Comparison of ENCODE assay signal across 12 cellular contexts in genomic region chr2:200380139-200380561, GRCh38.
DNase-seq lines count a peak whose midpoint lies in the region; ATAC-seq and TF ChIP-seq lines count a peak whose summit lies in the region.
"Had no signal": no experiment of that assay in that cellular context is flagged by ENCODE, and none has a peak within 500 bp of the region (broad histone marks: within the 10 kb centered on the region; RNA-seq: fewer than 3 reads in every experiment).

No MANE protein-coding gene starts in this region.

- no peak overlapping the region for H3K14ac ChIP-seq in mesenchymal stem cell (ENCODE audit: low read length in 2 of 2)

- no peak for TF ChIP-seq CTCF in ovary (IDR thresholded peaks at IDR 0.05)

- H3K9ac ChIP-seq in BLaER1 treated with 17β-estradiol and CSF1 and Interleukin-3, amounts not matched to agents 10 nM and 100 nM: no peak overlapping the region
- H3K9ac ChIP-seq in Karpas-422 (ENCODE audit: low read length) (no peak overlapping the region), mesenchymal stem cell (ENCODE audit: low read length) (no peak overlapping the region)

- no peaks in the 10 kb centered on the region for H3K27me3 ChIP-seq in BLaER1 treated with 17β-estradiol and CSF1 and Interleukin-3, amounts not matched to agents 10 nM and 100 nM
- no peaks in the 10 kb centered on the region for H3K27me3 ChIP-seq in Karpas-422 (ENCODE audit: low read length)
- no peaks in the 10 kb centered on the region for H3K27me3 ChIP-seq in mesenchymal stem cell (ENCODE audit: control insufficient read depth in 1 of 2, insufficient read depth in 1 of 2, low read length in 2 of 2)
- no peaks in the 10 kb centered on the region for H3K27me3 ChIP-seq in ovary
- H3K27me3 ChIP-seq: SJCRH30, testis had no signal

- no peak overlapping the region for H2BK5ac ChIP-seq in mesenchymal stem cell (ENCODE audit: low read depth, low read length, poor library complexity, severe bottlenecking)

- H2AK5ac ChIP-seq in mesenchymal stem cell (ENCODE audit: low read length, severe bottlenecking): peak overlapping the region; percentile 76

- peaks cover 13% of the 10 kb centered on the region for H3K79me1 ChIP-seq in mesenchymal stem cell (replicated peaks; ENCODE audit: low read length, poor library complexity, severe bottlenecking)

- peak overlapping the region in 1 of 11 experiments; percentile 12; a peak in 1 of 22 replicates for H3K27ac ChIP-seq in BLaER1 treated with 17β-estradiol and CSF1 and Interleukin-3, amounts not matched to agents 10 nM and 100 nM
- H3K27ac ChIP-seq in Karpas-422 (ENCODE audit: low read length) (no peak overlapping the region), mesenchymal stem cell (ENCODE audit: low read length, poor library complexity, severe bottlenecking) (peak overlapping the region; percentile 5), ovary (no peak overlapping the region)
- H3K27ac ChIP-seq: SJCRH30, testis had no signal

- intact Hi-C loops in ovary (cut with DNase I): no loop called here

- H4K91ac ChIP-seq in mesenchymal stem cell (ENCODE audit: low read length): peak overlapping the region; percentile 64

- peak overlapping the region; percentile 78 for H4K8ac ChIP-seq in mesenchymal stem cell (ENCODE audit: low read length)

- DNase-seq in Karpas-422 (peak; percentile 62), astrocyte of the hippocampus (ENCODE audit: low read depth, low spot score) (peak; percentile 55), mesenchymal stem cell (peak; percentile 65), HuH-7 (ENCODE audit: low spot score) (no peak), ovary (no peak)
- DNase-seq in effector memory CD8-positive, alpha-beta T cell: no peak
- DNase-seq: Kasumi-1; SJCRH30; stimulated activated CD4-positive, alpha-beta T cell treated with anti-CD3 and anti-CD28 coated beads, Interleukin-1b, Interleukin-23, amount 100 ng/mL, for 48 hours; testis had no signal

- H2BK15ac ChIP-seq in mesenchymal stem cell (ENCODE audit: low read depth, poor library complexity, severe bottlenecking): peak overlapping the region; percentile 29

- no peaks in the 10 kb centered on the region for H3K36me3 Mint-ChIP-seq in effector memory CD8-positive, alpha-beta T cell (ENCODE audit: insufficient read depth)

- H3K4me3 Mint-ChIP-seq in effector memory CD8-positive, alpha-beta T cell: no peak overlapping the region

- ATAC-seq in effector memory CD8-positive, alpha-beta T cell (replicated peaks): no peak
- no peak for ATAC-seq in GM21786 (IDR thresholded peaks at IDR 0.05; ENCODE audit: unreplicated experiment)

- H3K9me3 Mint-ChIP-seq in effector memory CD8-positive, alpha-beta T cell: no peaks in the 10 kb centered on the region

- H3K4me2 ChIP-seq in BLaER1 treated with 17β-estradiol and CSF1 and Interleukin-3, amounts not matched to agents 10 nM and 100 nM: peak overlapping the region in 7 of 11 experiments; percentile 5 to 63 (median 40); a peak in 9 of 22 replicates
- peak overlapping the region; percentile 54 for H3K4me2 ChIP-seq in Karpas-422 (ENCODE audit: low read depth, low read length, poor library complexity, severe bottlenecking)
- H3K4me2 ChIP-seq in mesenchymal stem cell (ENCODE audit: low read length, poor library complexity, severe bottlenecking): no peak overlapping the region

- no peak for TF ChIP-seq POLR2A in ovary (IDR thresholded peaks at IDR 0.05)

- H2BK12ac ChIP-seq in mesenchymal stem cell (ENCODE audit: low read length in 2 of 2): peak overlapping the region in 1 of 2 experiments; percentile 61

- H3K4me3 ChIP-seq in BLaER1 treated with 17β-estradiol and CSF1 and Interleukin-3, amounts not matched to agents 10 nM and 100 nM: no peak overlapping the region
- H3K4me3 ChIP-seq in Karpas-422 (ENCODE audit: low read length) (peak overlapping the region; percentile 15; the same call in 1 of the 2 replicates), mesenchymal stem cell (ENCODE audit: insufficient read depth in 1 of 2, low read depth in 1 of 2, low read length in 2 of 2) (no peak overlapping the region), ovary (no peak overlapping the region)
- H3K4me3 ChIP-seq: SJCRH30, testis had no signal

- H3K79me2 ChIP-seq in Karpas-422 (ENCODE audit: low read length): no peaks in the 10 kb centered on the region

- H3K23ac ChIP-seq in mesenchymal stem cell (ENCODE audit: low read length in 2 of 2): no peak overlapping the region

- H3K4me1 Mint-ChIP-seq in effector memory CD8-positive, alpha-beta T cell (ENCODE audit: low read depth in 2 of 2): peaks cover 11 to 12% of the 10 kb centered on the region in 2 donors

- peaks cover 0 to 5% (median 0%) of the 10 kb centered on the region in 11 experiments; a peak in 3 of 22 replicates for H4K20me1 ChIP-seq in BLaER1 treated with 17β-estradiol and CSF1 and Interleukin-3, amounts not matched to agents 10 nM and 100 nM
- no peaks in the 10 kb centered on the region for H4K20me1 ChIP-seq in Karpas-422 (ENCODE audit: insufficient read depth, low read depth, low read length)

- peaks cover 0 to under 1% (median 0%) of the 10 kb centered on the region in 11 experiments; a peak in 1 of 22 replicates for H3K9me3 ChIP-seq in BLaER1 treated with 17β-estradiol and CSF1 and Interleukin-3, amounts not matched to agents 10 nM and 100 nM (replicated peaks in 1 of 11)
- no peaks in the 10 kb centered on the region for H3K9me3 ChIP-seq in Karpas-422 (ENCODE audit: low read length)
- H3K9me3 ChIP-seq in mesenchymal stem cell (ENCODE audit: control insufficient read depth, low read length): no peaks in the 10 kb centered on the region
- no peaks in the 10 kb centered on the region for H3K9me3 ChIP-seq in ovary
- H3K9me3 ChIP-seq: SJCRH30, testis had no signal

- peak overlapping the region; percentile 40 to 44 for H3K18ac ChIP-seq in mesenchymal stem cell (ENCODE audit: low read depth in 1 of 2, low read length in 2 of 2)

- H3K4me1 ChIP-seq in BLaER1 treated with 17β-estradiol and CSF1 and Interleukin-3, amounts not matched to agents 10 nM and 100 nM: peaks cover 28 to 46% (median 37%) of the 10 kb centered on the region in 10 experiments
- H3K4me1 ChIP-seq in Karpas-422 (ENCODE audit: low read length): peaks cover 37% of the 10 kb centered on the region
- H3K4me1 ChIP-seq in mesenchymal stem cell (ENCODE audit: control insufficient read depth, insufficient read depth, low read depth, low read length): peaks cover 22% of the 10 kb centered on the region
- peaks cover 28% of the 10 kb centered on the region for H3K4me1 ChIP-seq in ovary (ENCODE audit: insufficient read depth)

- H3K36me3 ChIP-seq in BLaER1 treated with 17β-estradiol and CSF1 and Interleukin-3, amounts not matched to agents 10 nM and 100 nM: 0 out of 22 replicates have a peak, but pooled peaks cover 0 to 5% (median 0%) of the 10 kb centered on the region in 11 experiments
- H3K36me3 ChIP-seq in Karpas-422 (ENCODE audit: insufficient read depth, low read length): no peaks in the 10 kb centered on the region
- peaks cover 0 to 3% of the 10 kb centered on the region in 2 experiments for H3K36me3 ChIP-seq in mesenchymal stem cell (ENCODE audit: control insufficient read depth in 1 of 2, insufficient read depth in 2 of 2, low read depth in 1 of 2, low read length in 2 of 2)
- H3K36me3 ChIP-seq in ovary: no peaks in the 10 kb centered on the region

- H3K4ac ChIP-seq in mesenchymal stem cell (ENCODE audit: low read depth in 1 of 2, low read length in 2 of 2): peak overlapping the region; percentile 39 to 45

- no peaks in the 10 kb centered on the region for H3K27me3 Mint-ChIP-seq in effector memory CD8-positive, alpha-beta T cell

- H2BK120ac ChIP-seq in mesenchymal stem cell (ENCODE audit: low read depth, low read length): peak overlapping the region; percentile 84

- no peak for TF ChIP-seq EP300 in ovary (IDR thresholded peaks at IDR 0.05)

- WGBS in mesenchymal stem cell: 59% methylated on average over 6 of the region's 6 CpGs
- WGBS in ovary, 3 donors: 90 to 93% (median 92%) methylated on average over 6 of the region's 6 CpGs

- peak overlapping the region; percentile 9; the same call in 1 of the 2 replicates for H2AFZ ChIP-seq in Karpas-422 (ENCODE audit: low read length)
- no peak overlapping the region for H2AFZ ChIP-seq in mesenchymal stem cell (ENCODE audit: low read depth, low read length)

- no peaks in the 10 kb centered on the region for H3K9me2 ChIP-seq in Karpas-422 (replicated peaks; ENCODE audit: insufficient read depth, low read length)

- peak overlapping the region in 1 of 2 donors; percentile 29 for H3K27ac Mint-ChIP-seq in effector memory CD8-positive, alpha-beta T cell

Comparison
In these comparisons a context has a peak if more than half of its experiments do, and no peak if none do; other contexts are left out.
1. DNase-seq: peak in Karpas-422 (single experiment), astrocyte of the hippocampus (single experiment) and mesenchymal stem cell (single experiment); none in HuH-7 (single experiment), effector memory CD8-positive, alpha-beta T cell (0 of 3) and ovary (0 of 5).